In genomic region chr10:108561649-108562048, GRCh38 we compare ENCODE assay signal across 27 cellular contexts.
DNase-seq lines count a peak whose midpoint lies in the region; FAIRE-seq and TF ChIP-seq lines count a peak whose summit lies in the region.
"Had no signal": no experiment of that assay in that cellular context is flagged by ENCODE, and none has a peak within 500 bp of the region (broad histone marks: within the 10 kb centered on the region; RNA-seq: fewer than 3 reads in every experiment).

No MANE protein-coding gene starts in this region.

- H3F3A ChIP-seq in SK-N-SH (replicated peaks; ENCODE audit: insufficient read depth): peaks cover 7% of the 10 kb centered on the region

- H3K27me3 ChIP-seq in mammary epithelial cell (ENCODE audit: insufficient read depth, low read length) (no peaks in the 10 kb centered on the region), SK-N-SH (ENCODE audit: insufficient read depth) (no peaks in the 10 kb centered on the region), colonic mucosa (no peaks in the 10 kb centered on the region)
- H3K27me3 ChIP-seq: BLaER1 treated with 17β-estradiol and CSF1 and Interleukin-3, amounts not matched to agents 10 nM and 100 nM; esophagus squamous epithelium; heart right ventricle; vagina had no signal

- H3K4me3 ChIP-seq in mammary epithelial cell (replicated peaks in 1 of 3; ENCODE audit: insufficient read depth in 1 of 3, low read depth in 2 of 3, low read length in 3 of 3) (no peak overlapping the region), SK-N-SH (ENCODE audit: low read depth in 2 of 2, low read length in 1 of 2) (no peak overlapping the region), fibroblast of pulmonary artery (replicated peaks; ENCODE audit: low read depth, low read length) (no peak overlapping the region), colonic mucosa (no peak overlapping the region)
- H3K4me3 ChIP-seq: BLaER1 treated with 17β-estradiol and CSF1 and Interleukin-3, amounts not matched to agents 10 nM and 100 nM; esophagus squamous epithelium; heart right ventricle; lung; vagina had no signal

- no peaks in the 10 kb centered on the region for H4K20me1 ChIP-seq in mammary epithelial cell (ENCODE audit: insufficient read depth, low read length)
- no peaks in the 10 kb centered on the region for H4K20me1 ChIP-seq in SK-N-SH (ENCODE audit: insufficient read depth)
- H4K20me1 ChIP-seq: BLaER1 treated with 17β-estradiol and CSF1 and Interleukin-3, amounts not matched to agents 10 nM and 100 nM had no signal

- DNase-seq in MCF 10A (ENCODE audit: unreplicated experiment) (peak; percentile 40), mammary epithelial cell (no peak), SK-N-SH (no peak), fibroblast of pulmonary artery (ENCODE audit: low read depth) (peak; percentile 64), stromal cell of bone marrow (ENCODE audit: low read depth) (peak; percentile 37), RCC 7860 (ENCODE audit: low spot score) (no peak), colonic mucosa (no peak)
- DNase-seq in activated CD8-positive, alpha-beta memory T cell treated with anti-CD3 and anti-CD28 coated beads, Interleukin-2, amount 50 U/mL, for 48 hours: no peak
- DNase-seq: 8988T; activated B cell treated with CpG ODN at 0.5 μM for 24 hours; activated CD8-positive, alpha-beta T cell treated with anti-CD3 and anti-CD28 coated beads, Interleukin-2, amount 10 ng/mL, durations not matched to agents 7 days and 5 days; activated naive CD4-positive, alpha-beta T cell treated with anti-CD3 and anti-CD28 coated beads, Interleukin-2, amount 10 ng/mL, durations not matched to agents 7 days and 5 days; activated T-cell treated with anti-CD3 and anti-CD28 coated beads, Interleukin-2, amount 50 U/mL, for 4 hours; aorta; cerebellar nuclear complex; esophagus squamous epithelium; heart right ventricle; KBM-7; NCI-H1930; NCI-H226; NCI-H82; retina had no signal

- H3K9me3 ChIP-seq in mammary epithelial cell (replicated peaks; ENCODE audit: insufficient read depth, low read length) (peaks cover 2% of the 10 kb centered on the region), SK-N-SH (no peaks in the 10 kb centered on the region), colonic mucosa (no peaks in the 10 kb centered on the region)
- H3K9me3 ChIP-seq: heart right ventricle, vagina had no signal

- H3K9me3 Mint-ChIP-seq in MCF 10A (ENCODE audit: unreplicated experiment): no peaks in the 10 kb centered on the region
- H3K9me3 Mint-ChIP-seq: activated B cell treated with CpG ODN at 0.5 μM for 24 hours; activated T-cell treated with anti-CD3 and anti-CD28 coated beads, Interleukin-2, amount 50 U/mL, for 4 hours had no signal

- CTCF ChIA-PET in MCF 10A (lab: Yijun Ruan, JAX) (interaction anchor here (0.6 kb wide), 1 partner anchor 28 kb away, joined by 4 read pairs; no protein-coding TSS in a partner anchor), mammary epithelial cell (lab: Charles Lee; ENCODE audit: low non-redundant PET) (no interaction called here), SK-N-SH (lab: Yijun Ruan, JAX) (interaction anchor here (0.8 kb wide), 1 partner anchor 17 kb away, joined by 4 read pairs; no protein-coding TSS in a partner anchor)

- H3K27ac ChIP-seq in mammary epithelial cell (ENCODE audit: insufficient read depth, low read depth, low read length): no peak overlapping the region
- peak overlapping the region in 1 of 2 experiments; percentile 10; a peak in 1 of 4 replicates for H3K27ac ChIP-seq in SK-N-SH (ENCODE audit: low read depth in 2 of 2, low read length in 1 of 2)
- no peak overlapping the region for H3K27ac ChIP-seq in colonic mucosa
- H3K27ac ChIP-seq: BLaER1 treated with 17β-estradiol and CSF1 and Interleukin-3, amounts not matched to agents 10 nM and 100 nM; esophagus squamous epithelium; heart right ventricle; vagina had no signal

- TF ChIP-seq RAD21 in SK-N-SH (IDR thresholded peaks at IDR 0.05; ENCODE audit: low read length): no peak

- no peaks in the 10 kb centered on the region for H3K27me3 Mint-ChIP-seq in MCF 10A (ENCODE audit: insufficient read depth, unreplicated experiment)
- H3K27me3 Mint-ChIP-seq: activated B cell treated with CpG ODN at 0.5 μM for 24 hours; activated naive CD4-positive, alpha-beta T cell treated with anti-CD3 and anti-CD28 coated beads, Interleukin-2, amount 10 ng/mL, durations not matched to agents 7 days and 5 days had no signal

- dilution Hi-C loops in mammary epithelial cell (cut with HindIII; ENCODE audit: low sequenced_read_pairs): no loop called here

- intact Hi-C loops in MCF 10A (cut with micrococcal nuclease): no loop called here
- intact Hi-C loops in mammary epithelial cell (cut with micrococcal nuclease): no loop called here
- intact Hi-C loops in colonic mucosa (cut with DNase I): no loop called here

- in situ Hi-C loops in mammary epithelial cell (cut with MboI; ENCODE audit: low sequenced_read_pairs in 2 of 2): no loop called here

- no peak overlapping the region for H3K4me2 ChIP-seq in mammary epithelial cell (ENCODE audit: insufficient read depth, low read depth, low read length)
- peak overlapping the region; percentile 4; the same call in 1 of the 2 replicates for H3K4me2 ChIP-seq in SK-N-SH
- H3K4me2 ChIP-seq: BLaER1 treated with 17β-estradiol and CSF1 and Interleukin-3, amounts not matched to agents 10 nM and 100 nM had no signal

- H3K27ac Mint-ChIP-seq in MCF 10A (ENCODE audit: low read depth, unreplicated experiment): no peak overlapping the region
- H3K27ac Mint-ChIP-seq: activated B cell treated with CpG ODN at 0.5 μM for 24 hours; activated CD8-positive, alpha-beta T cell treated with anti-CD3 and anti-CD28 coated beads, Interleukin-2, amount 10 ng/mL, durations not matched to agents 7 days and 5 days; activated naive CD4-positive, alpha-beta T cell treated with anti-CD3 and anti-CD28 coated beads, Interleukin-2, amount 10 ng/mL, durations not matched to agents 7 days and 5 days had no signal

- no peaks in the 10 kb centered on the region for H3K36me3 Mint-ChIP-seq in MCF 10A (ENCODE audit: insufficient read depth, unreplicated experiment)
- H3K36me3 Mint-ChIP-seq: activated naive CD4-positive, alpha-beta T cell treated with anti-CD3 and anti-CD28 coated beads, Interleukin-2, amount 10 ng/mL, durations not matched to agents 7 days and 5 days had no signal

- H3K79me2 ChIP-seq in mammary epithelial cell (ENCODE audit: insufficient read depth, low read length): no peaks in the 10 kb centered on the region
- no peaks in the 10 kb centered on the region for H3K79me2 ChIP-seq in SK-N-SH (ENCODE audit: insufficient read depth)

- no peaks in the 10 kb centered on the region for H3K9me2 ChIP-seq in SK-N-SH

- no peak overlapping the region for H3K9ac ChIP-seq in mammary epithelial cell (ENCODE audit: insufficient read depth, low read length)
- H3K9ac ChIP-seq in SK-N-SH: no peak overlapping the region
- H3K9ac ChIP-seq in colonic mucosa (ENCODE audit: low read depth in 2 of 2, low read length in 2 of 2): no peak overlapping the region
- H3K9ac ChIP-seq: BLaER1 treated with 17β-estradiol and CSF1 and Interleukin-3, amounts not matched to agents 10 nM and 100 nM had no signal

- TF ChIP-seq EP300 in SK-N-SH (IDR thresholded peaks at IDR 0.05; ENCODE audit: borderline replicate concordance in 1 of 2, low read depth in 1 of 2, low read length in 1 of 2): no peak

- no peaks in the 10 kb centered on the region for H3K4me1 ChIP-seq in mammary epithelial cell (ENCODE audit: insufficient read depth, low read length)
- no peaks in the 10 kb centered on the region; a peak in 3 of 4 replicates for H3K4me1 ChIP-seq in SK-N-SH (ENCODE audit: control insufficient read depth in 1 of 2, insufficient read depth in 2 of 2, low read depth in 1 of 2, low read length in 1 of 2)
- no peaks in the 10 kb centered on the region for H3K4me1 ChIP-seq in colonic mucosa
- H3K4me1 ChIP-seq: esophagus squamous epithelium, heart right ventricle, vagina had no signal

- no peak overlapping the region for H3K4me3 Mint-ChIP-seq in MCF 10A (ENCODE audit: unreplicated experiment)
- H3K4me3 Mint-ChIP-seq: activated B cell treated with CpG ODN at 0.5 μM for 24 hours; activated CD8-positive, alpha-beta T cell treated with anti-CD3 and anti-CD28 coated beads, Interleukin-2, amount 10 ng/mL, durations not matched to agents 7 days and 5 days; activated naive CD4-positive, alpha-beta T cell treated with anti-CD3 and anti-CD28 coated beads, Interleukin-2, amount 10 ng/mL, durations not matched to agents 7 days and 5 days; activated T-cell treated with anti-CD3 and anti-CD28 coated beads, Interleukin-2, amount 50 U/mL, for 4 hours had no signal

- H3K36me3 ChIP-seq in mammary epithelial cell (ENCODE audit: insufficient read depth, low read length): no peaks in the 10 kb centered on the region
- H3K36me3 ChIP-seq in SK-N-SH (replicated peaks in 1 of 2; ENCODE audit: control insufficient read depth in 1 of 2, insufficient read depth in 2 of 2, low read length in 1 of 2): no peaks in the 10 kb centered on the region
- H3K36me3 ChIP-seq in colonic mucosa: no peaks in the 10 kb centered on the region
- H3K36me3 ChIP-seq: BLaER1 treated with 17β-estradiol and CSF1 and Interleukin-3, amounts not matched to agents 10 nM and 100 nM; esophagus squamous epithelium; heart right ventricle; vagina had no signal

- no peak for TF ChIP-seq CTCF in MCF 10A (IDR thresholded peaks at IDR 0.05; ENCODE audit: unreplicated experiment)
- no peak for TF ChIP-seq CTCF in mammary epithelial cell (conservative IDR thresholded peaks at IDR 0.05 in 1 of 2, IDR thresholded peaks at IDR 0.05 in 1 of 2; ENCODE audit: extremely low read depth in 1 of 2, insufficient read depth in 1 of 2, low read depth in 1 of 2, low read length in 2 of 2)
- TF ChIP-seq CTCF in SK-N-SH (IDR thresholded peaks at IDR 0.05): no peak
- no peak for TF ChIP-seq CTCF in fibroblast of pulmonary artery (IDR thresholded peaks at IDR 0.05; ENCODE audit: low read length, missing control alignments)
- TF ChIP-seq CTCF in colonic mucosa (IDR thresholded peaks at IDR 0.05): no peak

- H3K4me1 Mint-ChIP-seq in MCF 10A (ENCODE audit: insufficient read depth, unreplicated experiment): peaks cover 9% of the 10 kb centered on the region
- H3K4me1 Mint-ChIP-seq: activated B cell treated with CpG ODN at 0.5 μM for 24 hours; activated naive CD4-positive, alpha-beta T cell treated with anti-CD3 and anti-CD28 coated beads, Interleukin-2, amount 10 ng/mL, durations not matched to agents 7 days and 5 days had no signal

- no peak for FAIRE-seq in RCC 7860 (lab: Jason Lieb, UNC)
- FAIRE-seq: D721Med, GM19239 had no signal

- H2AFZ ChIP-seq in mammary epithelial cell (ENCODE audit: low read depth, low read length): no peak overlapping the region
- H2AFZ ChIP-seq in SK-N-SH (ENCODE audit: low read depth): 0 out of 2 replicates have a peak overlapping the region, but pooled peaks have one; percentile 31

- POLR2A ChIA-PET in MCF 10A (lab: Yijun Ruan, JAX) (interaction anchor here (0.6 kb wide), 1 partner anchor 629 kb away, joined by 3 read pairs; no protein-coding TSS in a partner anchor), SK-N-SH (lab: Yijun Ruan, JAX) (no interaction called here)

- 13% methylated on average over 1 of the region's 1 CpG for WGBS in mammary epithelial cell (ENCODE audit: low coverage, missing lambda C conversion rate)
- 13% methylated on average over 1 of the region's 1 CpG for WGBS in SK-N-SH (ENCODE audit: low lambda C conversion rate)

- BruUV-seq in MCF 10A (replicated peaks; lab: Mats Ljungman, UMichigan) (no TSS peak), mammary epithelial cell (replicated peaks; lab: Mats Ljungman, UMichigan) (no TSS peak)

Comparison
In these comparisons a context has a peak if more than half of its experiments do, and no peak if none do; other contexts are left out.
1. DNase-seq: peak in MCF 10A (single experiment), fibroblast of pulmonary artery (single experiment) and stromal cell of bone marrow (single experiment); none in mammary epithelial cell (single experiment), SK-N-SH (single experiment), activated CD8-positive, alpha-beta memory T cell treated with anti-CD3 and anti-CD28 coated beads, Interleukin-2, amount 50 U/mL, for 48 hours (single experiment), RCC 7860 (single experiment) and colonic mucosa (single experiment).